In the genomic region with DNA sequence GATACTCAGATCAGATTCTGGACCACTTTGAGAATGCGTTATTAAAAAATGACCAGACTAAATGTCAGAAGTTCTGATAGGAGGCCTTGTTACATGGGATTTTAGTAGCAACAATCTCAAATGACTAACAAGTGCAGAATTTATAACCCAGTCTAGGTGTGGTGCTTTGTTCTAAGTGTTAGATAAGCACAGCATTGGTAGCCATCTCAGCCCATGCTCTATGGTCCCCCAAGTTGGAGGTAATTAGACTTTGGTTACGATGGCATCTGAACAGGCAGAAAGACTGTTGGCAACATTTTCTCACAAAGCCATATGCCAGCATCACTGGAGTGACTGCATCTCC, we compare ENCODE assay signal across 21 cellular contexts.
"Had no signal": no experiment of that assay in that cellular context is flagged by ENCODE, and none has a peak within 500 bp of the region (broad histone marks: within the 10 kb centered on the region; RNA-seq: fewer than 3 reads in every experiment).

No MANE protein-coding gene starts in this region.

- H3K4me3 ChIP-seq: coronary artery, gastrocnemius medialis, left lung, neural progenitor cell, right lobe of liver, smooth muscle cell, thyroid gland had no signal

- H3K27me3 ChIP-seq: gastrocnemius medialis, left lung, neural progenitor cell, right lobe of liver, thyroid gland had no signal

- H3K9me3 ChIP-seq: gastrocnemius medialis, left lung, right lobe of liver, thyroid gland had no signal

- H3K36me3 Mint-ChIP-seq: activated CD8-positive, alpha-beta memory T cell treated with anti-CD3 and anti-CD28 coated beads, Interleukin-2, amount 10 ng/mL, durations not matched to agents 7 days and 5 days; brain; naive B cell; neural progenitor cell; stimulated activated effector memory CD8-positive, alpha-beta T cell treated with anti-CD3 and anti-CD28 coated beads, Interleukin-12 subunit alpha, Interleukin-12 subunit beta, amount 100 ng/mL, for 72 hours; T-cell; WTC11 had no signal

- H3K9me3 Mint-ChIP-seq: activated CD4-positive, alpha-beta memory T cell treated with anti-CD3 and anti-CD28 coated beads, Interleukin-2, amount 10 ng/mL, durations not matched to agents 7 days and 5 days; brain; naive B cell; stimulated activated effector memory CD8-positive, alpha-beta T cell treated with anti-CD3 and anti-CD28 coated beads, Interleukin-12 subunit alpha, Interleukin-12 subunit beta, amount 100 ng/mL, for 72 hours; T-cell had no signal

- H3K4me1 ChIP-seq: gastrocnemius medialis, neural progenitor cell, right lobe of liver, thyroid gland had no signal

- H3K27me3 Mint-ChIP-seq: activated CD4-positive, alpha-beta memory T cell treated with anti-CD3 and anti-CD28 coated beads, Interleukin-2, amount 10 ng/mL, durations not matched to agents 7 days and 5 days; activated CD4-positive, alpha-beta T cell treated with anti-CD3 and anti-CD28 coated beads for 36 hours; activated CD8-positive, alpha-beta memory T cell treated with anti-CD3 and anti-CD28 coated beads, Interleukin-2, amount 10 ng/mL, durations not matched to agents 7 days and 5 days; activated T-helper 17 cell treated with anti-CD3 and anti-CD28 coated beads, Interleukin-2, amount 50 U/mL, for 72 hours; brain; naive B cell; T-cell had no signal

- DNase-seq: activated CD4-positive, alpha-beta memory T cell treated with anti-CD3 and anti-CD28 coated beads, Interleukin-2, amount 10 ng/mL, durations not matched to agents 7 days and 5 days; activated CD4-positive, alpha-beta T cell treated with anti-CD3 and anti-CD28 coated beads for 36 hours; activated CD8-positive, alpha-beta memory T cell treated with anti-CD3 and anti-CD28 coated beads, Interleukin-2, amount 10 ng/mL, durations not matched to agents 7 days and 5 days; activated naive CD4-positive, alpha-beta T cell treated with Interleukin-2 at 50 U/mL for 16 hours; central memory CD4-positive, alpha-beta T cell; gastrocnemius medialis; head of caudate nucleus; kidney; left lung; naive B cell; right lobe of liver; stimulated activated CD4-positive, alpha-beta T cell treated with anti-CD3 and anti-CD28 coated beads, Interleukin-4, amount 100 ng/mL, for 1 hour; T-cell; thyroid gland had no signal

- H3K27ac ChIP-seq: gastrocnemius medialis, left lung, neural progenitor cell, right lobe of liver, thyroid gland had no signal

- H3K27ac Mint-ChIP-seq: activated CD4-positive, alpha-beta memory T cell treated with anti-CD3 and anti-CD28 coated beads, Interleukin-2, amount 10 ng/mL, durations not matched to agents 7 days and 5 days; activated CD4-positive, alpha-beta T cell treated with anti-CD3 and anti-CD28 coated beads for 36 hours; activated CD8-positive, alpha-beta memory T cell treated with anti-CD3 and anti-CD28 coated beads, Interleukin-2, amount 10 ng/mL, durations not matched to agents 7 days and 5 days; activated T-helper 17 cell treated with anti-CD3 and anti-CD28 coated beads, Interleukin-2, amount 50 U/mL, for 72 hours; neural progenitor cell; stimulated activated effector memory CD8-positive, alpha-beta T cell treated with anti-CD3 and anti-CD28 coated beads, Interleukin-12 subunit alpha, Interleukin-12 subunit beta, amount 100 ng/mL, for 72 hours; T-cell; WTC11 had no signal

- H3K4me1 Mint-ChIP-seq: activated CD4-positive, alpha-beta T cell treated with anti-CD3 and anti-CD28 coated beads for 36 hours; activated CD8-positive, alpha-beta memory T cell treated with anti-CD3 and anti-CD28 coated beads, Interleukin-2, amount 10 ng/mL, durations not matched to agents 7 days and 5 days; activated T-helper 17 cell treated with anti-CD3 and anti-CD28 coated beads, Interleukin-2, amount 50 U/mL, for 72 hours; naive B cell; neural progenitor cell; stimulated activated effector memory CD8-positive, alpha-beta T cell treated with anti-CD3 and anti-CD28 coated beads, Interleukin-12 subunit alpha, Interleukin-12 subunit beta, amount 100 ng/mL, for 72 hours; T-cell had no signal

- ATAC-seq: activated CD4-positive, alpha-beta T cell treated with anti-CD3 and anti-CD28 coated beads for 36 hours; activated CD8-positive, alpha-beta memory T cell treated with anti-CD3 and anti-CD28 coated beads, Interleukin-2, amount 10 ng/mL, durations not matched to agents 7 days and 5 days; activated T-helper 17 cell treated with anti-CD3 and anti-CD28 coated beads, Interleukin-2, amount 50 U/mL, for 72 hours; gastrocnemius medialis; left lung; stimulated activated effector memory CD8-positive, alpha-beta T cell treated with anti-CD3 and anti-CD28 coated beads, Interleukin-12 subunit alpha, Interleukin-12 subunit beta, amount 100 ng/mL, for 72 hours; T-cell; WTC11 had no signal

- H3K36me3 ChIP-seq: gastrocnemius medialis, left lung, neural progenitor cell, right lobe of liver, thyroid gland had no signal

- H3K4me3 Mint-ChIP-seq: activated CD4-positive, alpha-beta memory T cell treated with anti-CD3 and anti-CD28 coated beads, Interleukin-2, amount 10 ng/mL, durations not matched to agents 7 days and 5 days; activated CD4-positive, alpha-beta T cell treated with anti-CD3 and anti-CD28 coated beads for 36 hours; activated CD8-positive, alpha-beta memory T cell treated with anti-CD3 and anti-CD28 coated beads, Interleukin-2, amount 10 ng/mL, durations not matched to agents 7 days and 5 days; activated T-helper 17 cell treated with anti-CD3 and anti-CD28 coated beads, Interleukin-2, amount 50 U/mL, for 72 hours; brain; naive B cell; neural progenitor cell; stimulated activated effector memory CD8-positive, alpha-beta T cell treated with anti-CD3 and anti-CD28 coated beads, Interleukin-12 subunit alpha, Interleukin-12 subunit beta, amount 100 ng/mL, for 72 hours; T-cell; WTC11 had no signal
